Comparison of ENCODE assay signal across 8 cellular contexts in the genomic region with DNA sequence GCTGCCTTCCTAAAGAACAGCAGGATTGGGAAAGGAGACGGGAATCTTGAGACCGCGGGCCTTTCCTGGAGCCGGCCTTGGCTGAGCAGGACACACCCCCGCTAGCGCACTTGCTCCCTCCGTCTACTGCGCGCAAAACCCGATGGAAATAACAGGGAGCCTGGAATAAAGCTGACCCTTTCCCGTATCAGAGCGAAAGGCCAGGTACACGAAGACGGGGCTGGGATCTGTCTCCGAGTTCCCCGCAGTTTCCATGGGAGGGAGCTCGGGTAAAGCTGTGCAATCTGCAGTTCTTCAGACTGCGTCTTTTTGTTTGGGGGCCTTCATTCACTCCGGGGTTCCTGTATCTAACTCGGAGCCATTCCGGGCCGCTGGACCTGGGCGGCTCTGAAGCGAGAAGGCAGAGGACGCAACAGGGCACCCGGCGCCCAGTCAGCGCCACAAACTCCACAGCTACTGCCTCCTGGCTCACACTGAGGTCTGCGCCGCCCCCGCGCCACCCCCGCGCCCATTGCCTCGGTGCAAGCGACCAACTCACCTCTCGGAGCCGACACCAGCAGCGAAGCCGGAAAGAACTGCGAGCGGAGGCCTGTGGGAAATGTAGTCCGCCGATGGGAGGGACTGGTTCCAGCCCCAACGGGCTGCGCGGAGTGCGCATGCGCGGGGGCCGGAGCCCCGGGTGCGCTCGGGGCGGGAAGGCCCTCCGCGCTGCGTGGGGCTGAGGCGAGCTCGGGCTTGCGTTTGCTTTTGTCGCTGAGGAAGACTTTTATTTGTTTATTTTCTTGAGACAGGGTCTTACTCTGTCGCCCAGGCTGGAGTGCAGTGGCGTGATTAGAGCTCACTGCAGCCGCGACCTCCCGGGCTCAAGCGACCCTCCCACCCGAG. TPM values are rescaled to one million over a fixed set of nuclear protein-coding genes. Genes with fewer than 3 reads are reported as not detected.
A peak's percentile ranks its signal among the peaks of the same experiment; 100 is the strongest.
DNase-seq lines count a peak whose midpoint lies in the region; ATAC-seq and TF ChIP-seq lines count a peak whose summit lies in the region.

A gene (minus strand): TSS at position 577 of the 885 bp plus-strand sequence. CDS start 11,309 bp downstream, outside the sequence.

- H3K27me3 ChIP-seq in colonic mucosa (no peaks in the 10 kb centered on the region), layer of hippocampus (ENCODE audit: control insufficient read depth, insufficient read depth, low read length) (no peaks in the 10 kb centered on the region)

- no peak for TF ChIP-seq CTCF in colonic mucosa (IDR thresholded peaks at IDR 0.05)

- no peaks in the 10 kb centered on the region for H3K36me3 ChIP-seq in colonic mucosa

- H3K9me3 ChIP-seq in colonic mucosa = no peaks in the 10 kb centered on the region

- intact Hi-C loops in colonic mucosa (cut with DNase I) = no loop called here

- peak; percentile 94 for ATAC-seq in GM19043 (IDR thresholded peaks at IDR 0.05; ENCODE audit: low read depth, unreplicated experiment)
- peak; percentile 99 for ATAC-seq in HG03354 (IDR thresholded peaks at IDR 0.05; ENCODE audit: poor library complexity, severe bottlenecking, unreplicated experiment)

- H3K9ac ChIP-seq in colonic mucosa (ENCODE audit: low read depth in 2 of 2, low read length in 2 of 2) = peak within 1 kb of the TSS; percentile 75 to 82

- peak within 1 kb of the TSS; percentile 75 for H3K4me3 ChIP-seq in colonic mucosa

- DNase-seq in AG20443 (ENCODE audit: low spot score) (peak; percentile 100), NCI-H460 (ENCODE audit: extremely low read depth, low read depth) (peak; percentile 88), colonic mucosa (peak; percentile 96)
- peak; percentile 96 for DNase-seq in activated CD4-positive, alpha-beta T cell treated with anti-CD3 and anti-CD28 coated beads for 4 hours
- peak; percentile 84 to 90 (median 86) for DNase-seq in stimulated activated CD4-positive, alpha-beta T cell treated with anti-CD3 and anti-CD28 coated beads, Interleukin-1b, Interleukin-23, amount 100 ng/mL, for 24 hours (ENCODE audit: low read depth in 4 of 4, low spot score in 1 of 4)

- H3K27ac ChIP-seq in colonic mucosa (peak within 1 kb of the TSS; percentile 88), layer of hippocampus (ENCODE audit: low read depth, low read length) (peak within 1 kb of the TSS; percentile 89)

- peaks cover 5% of the 10 kb centered on the region for H3K4me1 ChIP-seq in colonic mucosa

RNA-seq across cellular contexts. Expression of the gene that starts here (rescaled TPM):
- total RNA-seq in NCI-H460 (2014; rRNA removed; shearing (Covaris generic)) = 3.7 and 4.0 TPM in 2 replicates
- 2.4 and 4.9 TPM in 2 replicates for polyA plus RNA-seq in NCI-H460 (2014; cell fraction: nucleus; rRNA removed)
- total RNA-seq in colonic mucosa = 1 to 10 TPM; 3.4 to 5.0 TPM

Comparison
In these comparisons a context has a peak if more than half of its experiments do, and no peak if none do; other contexts are left out.
1. Peak in every context shown above with its lines: DNase-seq, ATAC-seq, H3K4me3 ChIP-seq and H3K27ac ChIP-seq.